ENCODE assay signal across 1 cellular context in genomic region chr19:45079911-45080469, GRCh38.
TF ChIP-seq lines count a peak whose summit lies in the region.

No MANE protein-coding gene starts in this region.

TF ChIP-seq in GM23338, 12 proteins besides CTCF, POLR2A, EP300 and RAD21 (continued from another document):
- TF ChIP-seq ETS1 (IDR thresholded peaks at IDR 0.05) (no peak), ZNF331 (CRISPR knock-in tag; IDR thresholded peaks at IDR 0.05; ENCODE audit: low read depth) (no peak), EZH2 (IDR thresholded peaks at IDR 0.05; ENCODE audit: low read depth, unreplicated experiment) (no peak), ZNF114 (CRISPR knock-in tag; IDR thresholded peaks at IDR 0.05) (no peak), NANOG (IDR thresholded peaks at IDR 0.05; ENCODE audit: borderline replicate concordance) (no peak), CREB1 (CRISPR knock-in tag; IDR thresholded peaks at IDR 0.05; ENCODE audit: low read depth) (no peak), REST (IDR thresholded peaks at IDR 0.05; ENCODE audit: unreplicated experiment) (no peak), STAT1 (IDR thresholded peaks at IDR 0.05; ENCODE audit: unreplicated experiment) (no peak), EZH2phosphoT487 (IDR thresholded peaks at IDR 0.05; ENCODE audit: unreplicated experiment) (no peak), POLR2AphosphoS5 (IDR thresholded peaks at IDR 0.05; ENCODE audit: low read depth) (no peak)
